In genomic region chr1:40059292-40059959, GRCh38 we compare ENCODE assay signal across 8 cellular contexts. TPM values are rescaled to one million over a fixed set of nuclear protein-coding genes. Genes with fewer than 3 reads are reported as not detected.
A peak's percentile ranks its signal among the peaks of the same experiment; 100 is the strongest.
DNase-seq lines count a peak whose midpoint lies in the region; ATAC-seq and TF ChIP-seq lines count a peak whose summit lies in the region.

No MANE protein-coding gene starts in this region.

- no peak overlapping the region for H3K4me3 Mint-ChIP-seq in glutamatergic neuron (ENCODE audit: unreplicated experiment)

- no peaks in the 10 kb centered on the region for H3K9me3 Mint-ChIP-seq in activated naive CD4-positive, alpha-beta T cell treated with anti-CD3 and anti-CD28 coated beads, Interleukin-2, amount 50 U/mL, for 72 hours
- no peaks in the 10 kb centered on the region for H3K9me3 Mint-ChIP-seq in glutamatergic neuron (ENCODE audit: unreplicated experiment)

- H3K27ac Mint-ChIP-seq in activated naive CD4-positive, alpha-beta T cell treated with anti-CD3 and anti-CD28 coated beads, Interleukin-2, amount 50 U/mL, for 72 hours: peak overlapping the region; percentile 88 to 90
- no peak overlapping the region for H3K27ac Mint-ChIP-seq in glutamatergic neuron (ENCODE audit: unreplicated experiment)

- peaks cover 30 to 77% of the 10 kb centered on the region in 2 donors for H3K36me3 Mint-ChIP-seq in activated naive CD4-positive, alpha-beta T cell treated with anti-CD3 and anti-CD28 coated beads, Interleukin-2, amount 50 U/mL, for 72 hours
- no peaks in the 10 kb centered on the region for H3K36me3 Mint-ChIP-seq in glutamatergic neuron (ENCODE audit: unreplicated experiment)

- peak; percentile 81 for DNase-seq in Karpas-422
- DNase-seq in activated naive CD4-positive, alpha-beta T cell treated with anti-CD3 and anti-CD28 coated beads, Interleukin-2, amount 50 U/mL, for 72 hours (ENCODE audit: low spot score in 2 of 2): no peak
- peak; percentile 46 for DNase-seq in iPS DF 4.7 (ENCODE audit: extremely low read depth, low spot score)
- no peak for DNase-seq in thyroid gland
- no peak for DNase-seq in glutamatergic neuron
- no peak for DNase-seq in GM19238 (ENCODE audit: insufficient read length, low spot score)
- no peak for DNase-seq in G401 (ENCODE audit: low spot score)

- 54 to 70% methylated on average over 4 of the region's 4 CpGs for WGBS in thyroid gland, 2 donors

- peaks cover 72% of the 10 kb centered on the region for H3K4me1 ChIP-seq in Karpas-422 (ENCODE audit: low read length)
- H3K4me1 ChIP-seq in thyroid gland: peaks cover 24 to 57% of the 10 kb centered on the region in 2 donors

- H2AFZ ChIP-seq in Karpas-422 (ENCODE audit: low read length): no peak overlapping the region

- in situ Hi-C loops in G401 (cut with HindIII; ENCODE audit: low sequenced_read_pairs): no loop called here

- H3K36me3 ChIP-seq in Karpas-422 (ENCODE audit: insufficient read depth, low read length) (peaks cover 35% of the 10 kb centered on the region), thyroid gland (peaks cover 23 to 37% of the 10 kb centered on the region in 2 donors)

- intact Hi-C loops in thyroid gland (cut with DNase I): no loop called here

- H3K27ac ChIP-seq in Karpas-422 (ENCODE audit: low read length): peak overlapping the region; percentile 98
- peak overlapping the region; percentile 12 to 67 (median 53) for H3K27ac ChIP-seq in thyroid gland

- TF ChIP-seq POLR2A in thyroid gland (IDR thresholded peaks at IDR 0.05): no peak

- peak; percentile 32 for ATAC-seq in GM18520 (IDR thresholded peaks at IDR 0.05; ENCODE audit: unreplicated experiment)
- peak; percentile 70 to 73 for ATAC-seq in activated naive CD4-positive, alpha-beta T cell treated with anti-CD3 and anti-CD28 coated beads, Interleukin-2, amount 50 U/mL, for 72 hours

- H3K4me1 Mint-ChIP-seq in glutamatergic neuron (ENCODE audit: low read depth, unreplicated experiment): peaks cover 4% of the 10 kb centered on the region

- peak overlapping the region; percentile 64 for H3K9ac ChIP-seq in Karpas-422 (ENCODE audit: low read length)

- H3K79me2 ChIP-seq in Karpas-422 (ENCODE audit: low read length): peaks cover 68% of the 10 kb centered on the region

- peaks cover 3% of the 10 kb centered on the region; the same call in 1 of the 2 replicates for H4K20me1 ChIP-seq in Karpas-422 (ENCODE audit: insufficient read depth, low read depth, low read length)

- no peak for TF ChIP-seq CTCF in thyroid gland (IDR thresholded peaks at IDR 0.05)
- TF ChIP-seq CTCF in glutamatergic neuron (IDR thresholded peaks at IDR 0.05; ENCODE audit: partially characterized antibody, unreplicated experiment): no peak

- H3K4me3 ChIP-seq in Karpas-422 (ENCODE audit: low read length) (peak overlapping the region; percentile 56), thyroid gland (replicated peaks in 1 of 3) (no peak overlapping the region)

- no peaks in the 10 kb centered on the region for H3K27me3 ChIP-seq in Karpas-422 (ENCODE audit: low read length)
- H3K27me3 ChIP-seq in thyroid gland: no peaks in the 10 kb centered on the region

- H3K27me3 Mint-ChIP-seq in glutamatergic neuron (ENCODE audit: unreplicated experiment): no peaks in the 10 kb centered on the region

- H3K4me2 ChIP-seq in Karpas-422 (ENCODE audit: low read depth, low read length, poor library complexity, severe bottlenecking): peak overlapping the region; percentile 79

- H3K9me2 ChIP-seq in Karpas-422 (replicated peaks; ENCODE audit: insufficient read depth, low read length): no peaks in the 10 kb centered on the region

- no peaks in the 10 kb centered on the region for H3K9me3 ChIP-seq in Karpas-422 (ENCODE audit: low read length)
- H3K9me3 ChIP-seq in thyroid gland: no peaks in the 10 kb centered on the region

RNA-seq across cellular contexts. Expression of gene CAP1, which starts 18.9 kb away (rescaled TPM):
- 217 and 229 TPM in 2 replicates for total RNA-seq in Karpas-422 (2014; rRNA removed; shearing (Covaris generic); ENCODE audit: low replicate concordance)
- total RNA-seq in activated naive CD4-positive, alpha-beta T cell treated with anti-CD3 and anti-CD28 coated beads, Interleukin-2, amount 50 U/mL, for 72 hours: 100 to 1,000 TPM; 578 to 634 TPM
- total RNA-seq in thyroid gland: 100 to 1,000 TPM; 204 to 247 (median 227) TPM
- 293 TPM for total RNA-seq in glutamatergic neuron (ENCODE audit: unreplicated experiment)
- 135 and 183 TPM in 2 replicates for total RNA-seq in G401 (2014; rRNA removed; shearing (Covaris generic))

RNA-seq across cellular contexts. Expression of gene PPT1, which starts 37.6 kb away (rescaled TPM):
- 49.5 and 77.4 TPM in 2 replicates for total RNA-seq in Karpas-422 (2014; rRNA removed; shearing (Covaris generic); ENCODE audit: low replicate concordance)
- total RNA-seq in activated naive CD4-positive, alpha-beta T cell treated with anti-CD3 and anti-CD28 coated beads, Interleukin-2, amount 50 U/mL, for 72 hours: 10 to 100 TPM; 81.8 to 84.1 TPM
- total RNA-seq in thyroid gland (10 to 100 TPM; 58.1 to 77.7 (median 64.2) TPM), glutamatergic neuron (ENCODE audit: unreplicated experiment) (32.5 TPM)
- total RNA-seq in G401 (2014; rRNA removed; shearing (Covaris generic)): 181 and 227 TPM in 2 replicates

Comparison
In these comparisons a context has a peak if more than half of its experiments do, and no peak if none do; other contexts are left out.
1. DNase-seq: peak in Karpas-422 (single experiment) and iPS DF 4.7 (single experiment); none in activated naive CD4-positive, alpha-beta T cell treated with anti-CD3 and anti-CD28 coated beads, Interleukin-2, amount 50 U/mL, for 72 hours (0 of 2), thyroid gland (0 of 2), glutamatergic neuron (single experiment), GM19238 (single experiment) and G401 (single experiment).